Comparison of ENCODE assay signal across 12 cellular contexts in genomic region chr12:108663324-108664015, GRCh38. TPM values are rescaled to one million over a fixed set of nuclear protein-coding genes. Genes with fewer than 3 reads are reported as not detected.
DNase-seq lines count a peak whose midpoint lies in the region; ATAC-seq, FAIRE-seq and TF ChIP-seq lines count a peak whose summit lies in the region.
"Had no signal": no experiment of that assay in that cellular context is flagged by ENCODE, and none has a peak within 500 bp of the region (broad histone marks: within the 10 kb centered on the region; RNA-seq: fewer than 3 reads in every experiment).

No MANE protein-coding gene starts in this region.

- peaks cover 6% of the 10 kb centered on the region for H4K20me1 ChIP-seq in keratinocyte (ENCODE audit: control insufficient read depth, extremely low read depth, insufficient read depth, low read length)

- CTCF ChIA-PET in activated CD4-positive, alpha-beta T cell treated with anti-CD3 and anti-CD28 coated beads for 36 hours (lab: Charles Lee) = interaction anchor here (1.0 to 7.8 kb wide), 36 partner anchors 9 to 287 kb away, joined by 3 to 281 read pairs (median 7); partner anchors contain the start of genes ISCU and SELPLG
- CTCF ChIA-PET in HEK293T (lab: Yijun Ruan, JAX) = interaction anchor here (0.7 to 2.9 kb wide), 4 partner anchors 10 to 287 kb away, joined by 3 to 21 read pairs (median 3); no protein-coding TSS in a partner anchor

- no peaks in the 10 kb centered on the region for H3K27me3 Mint-ChIP-seq in activated CD4-positive, alpha-beta T cell treated with anti-CD3 and anti-CD28 coated beads for 36 hours
- H3K27me3 Mint-ChIP-seq: activated naive CD4-positive, alpha-beta T cell treated with anti-CD3 and anti-CD28 coated beads, Interleukin-2, amount 10 ng/mL, durations not matched to agents 7 days and 5 days had no signal

- DNase-seq in activated CD4-positive, alpha-beta T cell treated with anti-CD3 and anti-CD28 coated beads for 36 hours = no peak
- DNase-seq in activated CD4-positive, alpha-beta T cell treated with anti-CD3 and anti-CD28 coated beads, Interleukin-2, amount 50 U/mL, for 48 hours = no peak
- DNase-seq in SK-N-MC (ENCODE audit: low read depth, low spot score) (no peak), keratinocyte (ENCODE audit: low read depth, low spot score) (no peak), stomach (no peak), HEK293T (ENCODE audit: extremely low spot score) (no peak), COLO668 (lab: John Stamatoyannopoulos, UW; ENCODE audit: unreplicated experiment) (no peak)
- no peak for DNase-seq in activated naive CD4-positive, alpha-beta T cell treated with anti-CD3 and anti-CD28 coated beads, Interleukin-2, amount 50 U/mL, for 16 hours
- DNase-seq: activated naive CD4-positive, alpha-beta T cell treated with anti-CD3 and anti-CD28 coated beads, Interleukin-2, amount 10 ng/mL, durations not matched to agents 7 days and 5 days; kidney glomerular epithelial cell; NCI-H345 had no signal

- intact Hi-C loops in activated CD4-positive, alpha-beta T cell treated with anti-CD3 and anti-CD28 coated beads for 36 hours (cut with DNase I, micrococcal nuclease) = loop anchor here (1.0 to 2.0 kb wide), 7 partner anchors 33 to 430 kb away; partner anchors contain the start of genes ALKBH2 (in 1 of the 2) and CORO1C (in 1 of the 2)
- intact Hi-C loops in stomach (cut with DNase I; ENCODE audit: low total_unique reads) = no loop called here

- H3K9me3 Mint-ChIP-seq in activated CD4-positive, alpha-beta T cell treated with anti-CD3 and anti-CD28 coated beads for 36 hours (ENCODE audit: low read depth) = no peaks in the 10 kb centered on the region
- H3K9me3 Mint-ChIP-seq: activated naive CD4-positive, alpha-beta T cell treated with anti-CD3 and anti-CD28 coated beads, Interleukin-2, amount 10 ng/mL, durations not matched to agents 7 days and 5 days had no signal

- peaks cover 65% of the 10 kb centered on the region for H3K79me2 ChIP-seq in keratinocyte (ENCODE audit: control insufficient read depth, insufficient read depth, low read length)

- WGBS in stomach, 5 donors = 94 to 99% (median 98%) methylated on average over 4 of the region's 4 CpGs

- H3K27ac ChIP-seq in SK-N-MC (peak overlapping the region; percentile 66; the same call in 1 of the 2 replicates), keratinocyte (ENCODE audit: control insufficient read depth, insufficient read depth, low read length) (peak overlapping the region; percentile 82), stomach (peak overlapping the region in 4 of 5 donors; percentile 77 to 91 (median 88))

- H3K9ac ChIP-seq in SK-N-MC (ENCODE audit: insufficient read length) (no peak overlapping the region), keratinocyte (ENCODE audit: control insufficient read depth, extremely low read depth, insufficient read depth, low read length) (no peak overlapping the region)

- H3K4me3 ChIP-seq in SK-N-MC = no peak overlapping the region
- H3K4me3 ChIP-seq in keratinocyte (ENCODE audit: control insufficient read depth in 2 of 3, extremely low read depth in 1 of 3, insufficient read depth in 2 of 3, low read depth in 1 of 3, low read length in 3 of 3) = peak overlapping the region in 1 of 3 experiments; percentile 4
- H3K4me3 ChIP-seq in stomach = no peak overlapping the region
- H3K4me3 ChIP-seq: A549 had no signal

- H3K9me3 ChIP-seq in SK-N-MC (ENCODE audit: low read depth, low read length) = no peaks in the 10 kb centered on the region
- no peaks in the 10 kb centered on the region for H3K9me3 ChIP-seq in keratinocyte (ENCODE audit: control insufficient read depth, low read depth, low read length)
- no peaks in the 10 kb centered on the region for H3K9me3 ChIP-seq in stomach
- H3K9me3 ChIP-seq: A549 had no signal

- ATAC-seq in activated CD4-positive, alpha-beta T cell treated with anti-CD3 and anti-CD28 coated beads for 36 hours = no peak
- ATAC-seq: A549 had no signal

- no peak overlapping the region for H2AFZ ChIP-seq in keratinocyte (ENCODE audit: control insufficient read depth, low read length)

- TF ChIP-seq CTCF in keratinocyte (optimal IDR thresholded peaks at IDR 0.05 in 1 of 3, IDR thresholded peaks at IDR 0.05 in 1 of 3, conservative IDR thresholded peaks at IDR 0.05 in 1 of 3; ENCODE audit: extremely low read depth in 1 of 3, insufficient read depth in 2 of 3, low read length in 3 of 3) = no peak
- TF ChIP-seq CTCF in stomach (IDR thresholded peaks at IDR 0.05) = no peak

- no peaks in the 10 kb centered on the region for H3K27me3 ChIP-seq in keratinocyte (ENCODE audit: control insufficient read depth, extremely low read depth, insufficient read depth, low read length)
- no peaks in the 10 kb centered on the region for H3K27me3 ChIP-seq in stomach

- H3K4me1 Mint-ChIP-seq in activated CD4-positive, alpha-beta T cell treated with anti-CD3 and anti-CD28 coated beads for 36 hours = peaks cover 29% of the 10 kb centered on the region

- no peak for TF ChIP-seq POLR2A in stomach (IDR thresholded peaks at IDR 0.05)

- H3K9me1 ChIP-seq in keratinocyte (ENCODE audit: control insufficient read depth, extremely low read depth, insufficient read depth, low read length) = no peaks in the 10 kb centered on the region

- H3K4me3 Mint-ChIP-seq in activated CD4-positive, alpha-beta T cell treated with anti-CD3 and anti-CD28 coated beads for 36 hours = no peak overlapping the region
- H3K4me3 Mint-ChIP-seq: activated naive CD4-positive, alpha-beta T cell treated with anti-CD3 and anti-CD28 coated beads, Interleukin-2, amount 10 ng/mL, durations not matched to agents 7 days and 5 days had no signal

- dilution Hi-C loops in keratinocyte (cut with MboI; ENCODE audit: extremely low pct_ligation_motif_present, low sequenced_read_pairs) = loop anchor here (10.0 kb wide), 1 partner anchor 441 kb away; no protein-coding TSS in a partner anchor

- POLR2A ChIA-PET in activated CD4-positive, alpha-beta T cell treated with anti-CD3 and anti-CD28 coated beads for 36 hours (lab: Charles Lee) = no interaction called here
- POLR2A ChIA-PET in HEK293T (lab: Yijun Ruan, JAX) = no interaction called here

- no peak overlapping the region for H3K4me2 ChIP-seq in keratinocyte (ENCODE audit: control insufficient read depth, extremely low read depth, insufficient read depth, low read depth, low read length)

- no peak for TF ChIP-seq EP300 in stomach (IDR thresholded peaks at IDR 0.05)

- H3K36me3 ChIP-seq in SK-N-MC (ENCODE audit: insufficient read depth, low read length) (peaks cover 18% of the 10 kb centered on the region), keratinocyte (ENCODE audit: control insufficient read depth in 2 of 2, extremely low read depth in 1 of 2, insufficient read depth in 2 of 2, low read length in 2 of 2) (peaks cover 14 to 15% of the 10 kb centered on the region in 2 experiments), stomach (peaks cover 5 to 17% (median 12%) of the 10 kb centered on the region in 4 donors)

- no peak for FAIRE-seq in keratinocyte (lab: Jason Lieb, UNC)
- FAIRE-seq: A549 had no signal

- H3K4me1 ChIP-seq in keratinocyte (ENCODE audit: control insufficient read depth, extremely low read depth, insufficient read depth, low read length) (peaks cover 19% of the 10 kb centered on the region), stomach (peaks cover 16 to 52% (median 36%) of the 10 kb centered on the region in 4 donors)

- H3K27ac Mint-ChIP-seq in activated CD4-positive, alpha-beta T cell treated with anti-CD3 and anti-CD28 coated beads for 36 hours = peak overlapping the region; percentile 13

- no peaks in the 10 kb centered on the region for H3K36me3 Mint-ChIP-seq in activated CD4-positive, alpha-beta T cell treated with anti-CD3 and anti-CD28 coated beads for 36 hours (ENCODE audit: low read depth)
- H3K36me3 Mint-ChIP-seq: activated naive CD4-positive, alpha-beta T cell treated with anti-CD3 and anti-CD28 coated beads, Interleukin-2, amount 10 ng/mL, durations not matched to agents 7 days and 5 days had no signal

TF ChIP-seq in HEK293T, 16 proteins besides CTCF, POLR2A, EP300 and RAD21:
- TF ChIP-seq NFRKB (IDR thresholded peaks at IDR 0.05) (no peak), TARDBP (IDR thresholded peaks at IDR 0.05) (no peak), FOXM1 (IDR thresholded peaks at IDR 0.05; ENCODE audit: borderline replicate concordance) (no peak), SP1 (IDR thresholded peaks at IDR 0.05) (no peak), ELF4 (IDR thresholded peaks at IDR 0.05) (no peak), ZNF384 (IDR thresholded peaks at IDR 0.05) (no peak), L3MBTL2 (conservative IDR thresholded peaks at IDR 0.05) (no peak)

RNA-seq across cellular contexts. Expression of gene SELPLG, which starts 29.8 kb away (rescaled TPM):
- total RNA-seq in activated CD4-positive, alpha-beta T cell treated with anti-CD3 and anti-CD28 coated beads for 36 hours = 10 to 100 TPM; 31.0 to 36.9 TPM
- polyA plus RNA-seq in keratinocyte (0.80 to 2.2 TPM (median 0.92 TPM) in 3 replicates), stomach (1 to 10 TPM; 1.7 to 4.1 (median 3.5) TPM)
- polyA plus RNA-seq in keratinocyte (2011; ENCODE audit: low read depth) = 0.46 TPM
- polyA plus RNA-seq in keratinocyte (2011; cell fraction: cytosol; rRNA removed) = 1.3 and 1.4 TPM in 2 replicates
- 5.0 and 5.9 TPM in 2 replicates for polyA plus RNA-seq in keratinocyte (2011; cell fraction: nucleus; rRNA removed)
- polyA plus RNA-seq in keratinocyte (2012; ENCODE audit: low replicate concordance) = 0.89 and 1.1 TPM in 2 replicates
- polyA minus RNA-seq in keratinocyte = 1.1 to 2.2 TPM (median 1.7 TPM) in 3 replicates
- not detected for polyA minus RNA-seq in keratinocyte (2011; cell fraction: cytosol; rRNA and poly(A)+ RNA removed)
- 2.7 and 3.5 TPM in 2 replicates for polyA minus RNA-seq in keratinocyte (2011; cell fraction: nucleus; rRNA and poly(A)+ RNA removed)
- 1 to 10 TPM; 1.2 to 6.1 (median 2.4) TPM for total RNA-seq in stomach

Comparison
In these comparisons a context has a peak if more than half of its experiments do, and no peak if none do; other contexts are left out.
1. RNA of gene SELPLG, which starts 29.8 kb away (total RNA-seq): 31.0 to 36.9 TPM in activated CD4-positive, alpha-beta T cell treated with anti-CD3 and anti-CD28 coated beads for 36 hours; 1.2 to 6.1 TPM in stomach; every median in the first group is over 4 times any median in the second.
2. Peak in every context shown above with its lines, with median percentiles within 50 percentile points of each other: H3K27ac ChIP-seq.